In genomic region chr5:119153629-119154028, GRCh38 we compare ENCODE assay signal across 30 cellular contexts.
"Had no signal": no experiment of that assay in that cellular context is flagged by ENCODE, and none has a peak within 500 bp of the region (broad histone marks: within the 10 kb centered on the region; RNA-seq: fewer than 3 reads in every experiment).

No MANE protein-coding gene starts in this region.

- H3K27me3 ChIP-seq: brain microvascular endothelial cell, esophagus muscularis mucosa, foreskin keratinocyte, gastrocnemius medialis, heart left ventricle had no signal

- DNase-seq: activated B cell treated with CpG ODN at 0.5 μM for 24 hours; activated CD4-positive, alpha-beta T cell treated with anti-CD3 and anti-CD28 coated beads for 48 hours; activated CD4-positive, alpha-beta T cell treated with anti-CD3 and anti-CD28 coated beads, Interleukin-2, amount 50 U/mL, for 1 hour; activated CD4-positive, alpha-beta T cell treated with anti-CD3 and anti-CD28 coated beads, Interleukin-2, amount 50 U/mL, for 48 hours; activated CD8-positive, alpha-beta memory T cell treated with anti-CD3 and anti-CD28 coated beads for 24 hours; activated CD8-positive, alpha-beta T cell treated with anti-CD3 and anti-CD28 coated beads for 36 hours; activated effector memory CD4-positive, alpha-beta T cell treated with Interleukin-2 at 50 U/mL for 16 hours; activated naive CD4-positive, alpha-beta T cell treated with anti-CD3 and anti-CD28 coated beads for 36 hours; activated T-cell treated with anti-CD3 and anti-CD28 coated beads, Interleukin-2, amount 50 U/mL, for 4 hours; amniotic stem cell; anterior cingulate cortex; brain microvascular endothelial cell; cortex of kidney; dermis blood vessel endothelial cell; effector CD4-positive, alpha-beta T cell; effector memory CD8-positive, alpha-beta T cell; erythroblast; foreskin keratinocyte; gastrocnemius medialis; glutamatergic neuron; heart left ventricle; T-helper 17 cell; T1000; WERI-Rb-1 had no signal

- H3K27ac ChIP-seq: brain microvascular endothelial cell, esophagus muscularis mucosa, foreskin keratinocyte, gastrocnemius medialis, heart left ventricle, WERI-Rb-1 had no signal

- H3K9me3 ChIP-seq: gastrocnemius medialis had no signal

- FAIRE-seq: astrocyte, bronchial epithelial cell, colon had no signal

- H3K4me1 ChIP-seq: esophagus muscularis mucosa, foreskin keratinocyte, gastrocnemius medialis, heart left ventricle had no signal

- H3K4me3 ChIP-seq: esophagus muscularis mucosa, gastrocnemius medialis, heart left ventricle had no signal

- ATAC-seq: activated CD4-positive, CD25-positive, alpha-beta regulatory T cell treated with anti-CD3 and anti-CD28 coated beads, Interleukin-2, amount 50 U/mL, for 24 hours; activated CD8-positive, alpha-beta T cell treated with anti-CD3 and anti-CD28 coated beads for 36 hours; activated T-cell treated with anti-CD3 and anti-CD28 coated beads, Interleukin-2, amount 50 U/mL, for 4 hours; activated T-helper 17 cell treated with anti-CD3 and anti-CD28 coated beads, Interleukin-2, amount 50 U/mL, for 72 hours; effector memory CD8-positive, alpha-beta T cell; foreskin keratinocyte; gastrocnemius medialis; heart left ventricle; T-helper 17 cell had no signal
